2 cellular contexts compared by ENCODE assay signal in genomic region chr18:9292047-9292446, GRCh38.
TF ChIP-seq lines count a peak whose summit lies in the region.

No MANE protein-coding gene starts in this region.

TF ChIP-seq in HepG2, 621 proteins besides CTCF, POLR2A, EP300 and RAD21:
- TF ChIP-seq MAFF (IDR thresholded peaks at IDR 0.05; ENCODE audit: low read depth, low read length) (peak; percentile 29; the same call in 1 of the 2 replicates), ZNF616 (CRISPR knock-in tag; IDR thresholded peaks at IDR 0.05; ENCODE audit: low read depth) (no peak), SRF (IDR thresholded peaks at IDR 0.05; ENCODE audit: low read depth, low read length) (no peak), MAFK (conservative IDR thresholded peaks at IDR 0.05 in 1 of 2, IDR thresholded peaks at IDR 0.05 in 1 of 2; ENCODE audit: low read length in 2 of 2) (peak; percentile 29 to 69; a peak in 2 of 4 replicates), ZNF251 (CRISPR knock-in tag; IDR thresholded peaks at IDR 0.05) (no peak), ZNF446 (CRISPR knock-in tag; IDR thresholded peaks at IDR 0.05) (no peak), ZNF232 (CRISPR knock-in tag; IDR thresholded peaks at IDR 0.05; ENCODE audit: borderline replicate concordance) (no peak), ZNF816 (CRISPR knock-in tag; IDR thresholded peaks at IDR 0.05; ENCODE audit: borderline replicate concordance) (no peak), ZNF790 (CRISPR knock-in tag; IDR thresholded peaks at IDR 0.05; ENCODE audit: borderline replicate concordance) (no peak), ZNF30 (CRISPR knock-in tag; IDR thresholded peaks at IDR 0.05) (no peak), ZNF709 (CRISPR knock-in tag; IDR thresholded peaks at IDR 0.05) (no peak), PAF1 (CRISPR knock-in tag; IDR thresholded peaks at IDR 0.05) (no peak)

TF ChIP-seq in K562, 482 proteins besides CTCF, POLR2A, EP300 and RAD21:
- TF ChIP-seq NEUROD1 (IDR thresholded peaks at IDR 0.05; ENCODE audit: borderline replicate concordance, low read depth, low read length, partially characterized antibody) (no peak), ZNF143 (CRISPR knock-in tag; IDR thresholded peaks at IDR 0.05) (no peak), HLTF (IDR thresholded peaks at IDR 0.05) (no peak), AFF4 (CRISPR knock-in tag; IDR thresholded peaks at IDR 0.05) (no peak), C11orf30 (IDR thresholded peaks at IDR 0.05; ENCODE audit: low read depth) (0 out of 2 replicates have a peak, but pooled peaks have one; percentile 19), ZNF316 (IDR thresholded peaks at IDR 0.05) (peak; percentile 63), MAFK (IDR thresholded peaks at IDR 0.05; ENCODE audit: low read length) (0 out of 2 replicates have a peak, but pooled peaks have one; percentile 21), BRD4 (IDR thresholded peaks at IDR 0.05) (no peak)
TF ChIP-seq in K562: peak in this region for 3.
